2 cellular contexts compared by ENCODE assay signal in the genomic region with DNA sequence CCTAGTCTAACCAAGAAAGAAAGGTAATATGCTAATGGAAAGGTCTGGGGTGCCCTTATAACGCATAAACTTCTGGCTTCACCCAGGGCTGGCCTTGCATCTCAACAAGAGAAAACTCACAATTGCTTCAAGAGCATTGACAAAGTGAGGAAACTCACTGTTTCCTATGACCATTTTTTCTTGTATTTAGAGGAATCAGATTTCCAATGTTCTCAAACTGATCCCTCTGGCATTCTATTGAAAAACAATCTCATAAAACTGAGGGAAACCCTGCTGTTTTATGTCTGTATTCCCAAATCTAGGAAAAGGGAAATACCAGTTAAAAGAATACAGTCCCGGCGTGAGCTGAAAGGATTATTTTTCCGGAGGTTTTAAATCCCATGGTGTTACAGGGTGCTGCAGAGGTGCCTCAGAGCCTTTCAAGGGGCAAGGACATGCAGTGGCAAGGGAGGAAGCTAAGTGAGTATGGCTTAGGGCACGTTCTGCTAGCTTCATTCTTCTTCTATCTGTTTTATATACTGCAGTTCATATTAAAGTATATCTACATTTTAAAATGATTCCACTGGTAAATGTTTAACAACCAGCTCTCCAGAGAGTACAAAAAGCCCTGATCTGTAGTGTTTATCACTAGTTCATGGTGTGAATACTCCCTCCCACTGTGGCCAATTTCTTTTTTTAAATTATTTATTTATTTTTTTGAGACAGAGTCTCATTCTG.
TF ChIP-seq lines count a peak whose summit lies in the region.

No MANE protein-coding gene starts in this region.

TF ChIP-seq in IMR-90, 13 proteins besides CTCF, POLR2A, EP300 and RAD21:
- TF ChIP-seq, protein P1, sequence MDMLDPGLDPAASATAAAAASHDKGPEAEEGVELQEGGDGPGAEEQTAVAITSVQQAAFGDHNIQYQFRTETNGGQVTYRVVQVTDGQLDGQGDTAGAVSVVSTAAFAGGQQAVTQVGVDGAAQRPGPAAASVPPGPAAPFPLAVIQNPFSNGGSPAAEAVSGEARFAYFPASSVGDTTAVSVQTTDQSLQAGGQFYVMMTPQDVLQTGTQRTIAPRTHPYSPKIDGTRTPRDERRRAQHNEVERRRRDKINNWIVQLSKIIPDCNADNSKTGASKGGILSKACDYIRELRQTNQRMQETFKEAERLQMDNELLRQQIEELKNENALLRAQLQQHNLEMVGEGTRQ (IDR thresholded peaks at IDR 0.05; ENCODE audit: low read depth, low read length) = no peak
- no peak for TF ChIP-seq MAZ (IDR thresholded peaks at IDR 0.05; ENCODE audit: borderline replicate concordance, low read depth, low read length)
- TF ChIP-seq CEBPB (IDR thresholded peaks at IDR 0.05; ENCODE audit: low read depth, low read length) = no peak
- no peak for TF ChIP-seq MAFK (IDR thresholded peaks at IDR 0.05; ENCODE audit: low read depth, low read length)
- no peak for TF ChIP-seq SMC3 (IDR thresholded peaks at IDR 0.05; ENCODE audit: low read depth, low read length)
- no peak for TF ChIP-seq BHLHE40 (IDR thresholded peaks at IDR 0.05; ENCODE audit: low read depth, low read length)
- no peak for TF ChIP-seq FOS (IDR thresholded peaks at IDR 0.05; ENCODE audit: low read depth, low read length)
- no peak for TF ChIP-seq MXI1 (IDR thresholded peaks at IDR 0.05; ENCODE audit: borderline replicate concordance, low read depth, low read length)
- no peak for TF ChIP-seq NFE2L2 (IDR thresholded peaks at IDR 0.05; ENCODE audit: low read depth, low read length)
- no peak for TF ChIP-seq RCOR1 (IDR thresholded peaks at IDR 0.05; ENCODE audit: insufficient replicate concordance, low read length)
- no peak for TF ChIP-seq RFX5 (IDR thresholded peaks at IDR 0.05; ENCODE audit: low read depth, low read length)
- TF ChIP-seq, protein P2, sequence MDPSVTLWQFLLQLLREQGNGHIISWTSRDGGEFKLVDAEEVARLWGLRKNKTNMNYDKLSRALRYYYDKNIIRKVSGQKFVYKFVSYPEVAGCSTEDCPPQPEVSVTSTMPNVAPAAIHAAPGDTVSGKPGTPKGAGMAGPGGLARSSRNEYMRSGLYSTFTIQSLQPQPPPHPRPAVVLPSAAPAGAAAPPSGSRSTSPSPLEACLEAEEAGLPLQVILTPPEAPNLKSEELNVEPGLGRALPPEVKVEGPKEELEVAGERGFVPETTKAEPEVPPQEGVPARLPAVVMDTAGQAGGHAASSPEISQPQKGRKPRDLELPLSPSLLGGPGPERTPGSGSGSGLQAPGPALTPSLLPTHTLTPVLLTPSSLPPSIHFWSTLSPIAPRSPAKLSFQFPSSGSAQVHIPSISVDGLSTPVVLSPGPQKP (IDR thresholded peaks at IDR 0.05; ENCODE audit: borderline replicate concordance, low read depth, low read length) = no peak
- no peak for TF ChIP-seq CHD1 (IDR thresholded peaks at IDR 0.05; ENCODE audit: low read depth, low read length)
TF ChIP-seq in IMR-90: peak in this region for 0.

TF ChIP-seq in endothelial cell of umbilical vein, 7 proteins besides CTCF, POLR2A, EP300 and RAD21:
- TF ChIP-seq, protein P3, sequence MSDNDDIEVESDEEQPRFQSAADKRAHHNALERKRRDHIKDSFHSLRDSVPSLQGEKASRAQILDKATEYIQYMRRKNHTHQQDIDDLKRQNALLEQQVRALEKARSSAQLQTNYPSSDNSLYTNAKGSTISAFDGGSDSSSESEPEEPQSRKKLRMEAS (IDR thresholded peaks at IDR 0.05; ENCODE audit: insufficient read depth, insufficient read length) = no peak
- TF ChIP-seq POLR2AphosphoS5 (IDR thresholded peaks at IDR 0.05; ENCODE audit: insufficient read depth, low read depth, low read length) (no peak), JUN (IDR thresholded peaks at IDR 0.05; ENCODE audit: borderline replicate concordance, insufficient read depth, insufficient read length, low read depth) (no peak)
